1 cellular context compared by ENCODE assay signal in genomic region chr7:108103566-108104298, GRCh38.
TF ChIP-seq lines count a peak whose summit lies in the region.

No MANE protein-coding gene starts in this region.

TF ChIP-seq in SK-N-SH treated with all-trans-retinoic acid at 6 μM for 48 hours, 23 proteins besides CTCF, POLR2A, EP300 and RAD21 (continued from another document):
- TF ChIP-seq CSRNP3 (CRISPR knock-in tag; IDR thresholded peaks at IDR 0.05) (no peak), ESRRG (CRISPR knock-in tag; IDR thresholded peaks at IDR 0.05) (no peak), ARNTL (CRISPR knock-in tag; IDR thresholded peaks at IDR 0.05; ENCODE audit: borderline replicate concordance, low read depth) (no peak), TCF4 (CRISPR knock-in tag; IDR thresholded peaks at IDR 0.05; ENCODE audit: borderline replicate concordance) (no peak), ZNF70 (CRISPR knock-in tag; IDR thresholded peaks at IDR 0.05) (no peak), GLIS3 (CRISPR knock-in tag; IDR thresholded peaks at IDR 0.05) (no peak)
